In genomic region chr6:53799340-53799739, GRCh38 we compare ENCODE assay signal across 1 cellular context.
TF ChIP-seq lines count a peak whose summit lies in the region.

No MANE protein-coding gene starts in this region.

TF ChIP-seq in IMR-90, 13 proteins besides CTCF, POLR2A, EP300 and RAD21:
- TF ChIP-seq MAFK (IDR thresholded peaks at IDR 0.05; ENCODE audit: low read depth, low read length) (no peak), USF2 (IDR thresholded peaks at IDR 0.05; ENCODE audit: low read depth, low read length) (no peak), MXI1 (IDR thresholded peaks at IDR 0.05; ENCODE audit: borderline replicate concordance, low read depth, low read length) (no peak), MAZ (IDR thresholded peaks at IDR 0.05; ENCODE audit: borderline replicate concordance, low read depth, low read length) (no peak), SMC3 (IDR thresholded peaks at IDR 0.05; ENCODE audit: low read depth, low read length) (no peak), NFE2L2 (IDR thresholded peaks at IDR 0.05; ENCODE audit: low read depth, low read length) (no peak), RCOR1 (IDR thresholded peaks at IDR 0.05; ENCODE audit: insufficient replicate concordance, low read length) (no peak), ELK1 (IDR thresholded peaks at IDR 0.05; ENCODE audit: borderline replicate concordance, low read depth, low read length) (no peak), RFX5 (IDR thresholded peaks at IDR 0.05; ENCODE audit: low read depth, low read length) (no peak), CHD1 (IDR thresholded peaks at IDR 0.05; ENCODE audit: low read depth, low read length) (no peak), BHLHE40 (IDR thresholded peaks at IDR 0.05; ENCODE audit: low read depth, low read length) (no peak), CEBPB (IDR thresholded peaks at IDR 0.05; ENCODE audit: low read depth, low read length) (no peak), FOS (IDR thresholded peaks at IDR 0.05; ENCODE audit: low read depth, low read length) (no peak)
